In the genomic region with DNA sequence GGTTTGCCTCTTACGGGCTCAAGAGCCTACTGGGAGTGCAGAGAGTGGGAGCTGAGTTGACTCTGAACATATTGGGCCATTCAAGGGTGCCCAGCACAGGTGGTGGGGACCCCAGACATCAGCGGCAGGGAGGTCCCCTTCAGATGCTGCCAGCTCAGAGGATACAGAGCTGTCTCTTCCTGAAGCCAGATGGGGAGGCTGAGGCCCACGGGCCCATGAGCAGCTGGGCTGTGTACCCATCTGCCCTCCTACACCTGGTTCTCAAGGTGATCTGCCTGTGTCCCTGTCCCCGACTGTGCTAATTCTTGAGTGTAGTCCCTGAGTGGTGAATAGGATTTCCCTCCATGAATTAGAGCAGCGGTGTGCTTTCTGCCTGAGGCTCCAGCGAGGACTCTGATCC, we compare ENCODE assay signal across 1 cellular context.
TF ChIP-seq lines count a peak whose summit lies in the region.

No MANE protein-coding gene starts in this region.

TF ChIP-seq in SK-N-SH, 30 proteins besides CTCF, POLR2A, EP300 and RAD21 (continued from another document):
- TF ChIP-seq, protein P1, sequence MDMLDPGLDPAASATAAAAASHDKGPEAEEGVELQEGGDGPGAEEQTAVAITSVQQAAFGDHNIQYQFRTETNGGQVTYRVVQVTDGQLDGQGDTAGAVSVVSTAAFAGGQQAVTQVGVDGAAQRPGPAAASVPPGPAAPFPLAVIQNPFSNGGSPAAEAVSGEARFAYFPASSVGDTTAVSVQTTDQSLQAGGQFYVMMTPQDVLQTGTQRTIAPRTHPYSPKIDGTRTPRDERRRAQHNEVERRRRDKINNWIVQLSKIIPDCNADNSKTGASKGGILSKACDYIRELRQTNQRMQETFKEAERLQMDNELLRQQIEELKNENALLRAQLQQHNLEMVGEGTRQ (IDR thresholded peaks at IDR 0.05; ENCODE audit: borderline replicate concordance, low read depth, low read length): no peak
